Comparison of ENCODE assay signal across 27 cellular contexts in the genomic region with DNA sequence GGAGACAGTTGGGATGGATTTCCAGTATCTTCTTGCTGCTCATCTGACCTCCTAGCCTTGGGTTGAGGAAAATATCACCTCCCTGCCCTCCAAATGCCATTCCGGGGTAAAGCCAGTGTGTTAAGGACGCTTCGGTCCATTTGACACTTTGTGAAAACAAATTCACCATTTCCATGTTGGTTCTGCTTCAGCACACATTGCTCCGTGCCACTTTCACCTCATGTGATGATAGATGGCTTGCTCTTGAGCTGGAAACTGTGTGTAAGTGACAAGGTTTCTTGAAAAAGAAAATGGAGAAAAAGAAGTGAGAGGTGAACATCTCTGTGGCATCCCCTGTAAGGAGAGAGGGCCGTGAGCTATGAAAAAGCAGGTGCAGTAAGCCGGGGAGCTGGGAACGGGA.
DNase-seq lines count a peak whose midpoint lies in the region; ATAC-seq, FAIRE-seq and TF ChIP-seq lines count a peak whose summit lies in the region.
"Had no signal": no experiment of that assay in that cellular context is flagged by ENCODE, and none has a peak within 500 bp of the region (broad histone marks: within the 10 kb centered on the region; RNA-seq: fewer than 3 reads in every experiment).

No MANE protein-coding gene starts in this region.

- no peak overlapping the region for H2AK5ac ChIP-seq in mesendoderm (ENCODE audit: low read length)

- H3K79me2 ChIP-seq in mesendoderm (ENCODE audit: control insufficient read depth, insufficient read depth, low read length) = no peaks in the 10 kb centered on the region

- H3K4me1 ChIP-seq in left ventricle myocardium inferior (peaks cover 5% of the 10 kb centered on the region), thyroid gland (peaks cover 11 to 15% of the 10 kb centered on the region in 2 donors), mesendoderm (ENCODE audit: control insufficient read depth, low read depth, low read length) (no peaks in the 10 kb centered on the region)
- H3K4me1 ChIP-seq: BE2C; BLaER1 treated with 17β-estradiol and CSF1 and Interleukin-3, amounts not matched to agents 10 nM and 100 nM had no signal

- 45 to 50% methylated on average over 7 of the region's 7 CpGs for WGBS in thyroid gland, 2 donors
- WGBS in mesendoderm (ENCODE audit: extremely low coverage, insufficient coverage, low lambda C conversion rate) = no CpG with 5 or more reads among the region's 7 CpGs

- H3K79me1 ChIP-seq in mesendoderm (ENCODE audit: low read length) = no peaks in the 10 kb centered on the region

- H3K27me3 ChIP-seq in left ventricle myocardium inferior (ENCODE audit: low read depth) = no peaks in the 10 kb centered on the region
- H3K27me3 ChIP-seq in thyroid gland = no peaks in the 10 kb centered on the region
- H3K27me3 ChIP-seq in mesendoderm (ENCODE audit: insufficient read depth, low read length, poor library complexity) = no peaks in the 10 kb centered on the region
- H3K27me3 ChIP-seq: BE2C; BLaER1 treated with 17β-estradiol and CSF1 and Interleukin-3, amounts not matched to agents 10 nM and 100 nM had no signal

- H3K36me3 Mint-ChIP-seq in nephron progenitor cell (ENCODE audit: low read depth) = no peaks in the 10 kb centered on the region
- H3K36me3 Mint-ChIP-seq: CD14-positive monocyte; CD8-positive, alpha-beta memory T cell had no signal

- H4K5ac ChIP-seq in mesendoderm (ENCODE audit: low read length) = no peak overlapping the region

- H3K4me2 ChIP-seq in mesendoderm (ENCODE audit: low read length) = no peak overlapping the region
- H3K4me2 ChIP-seq: A549; BLaER1 treated with 17β-estradiol and CSF1 and Interleukin-3, amounts not matched to agents 10 nM and 100 nM had no signal

- peaks cover 3% of the 10 kb centered on the region for H3K27me3 Mint-ChIP-seq in nephron progenitor cell (ENCODE audit: low read depth, poor library complexity)

- peaks cover 39% of the 10 kb centered on the region for H3K4me1 Mint-ChIP-seq in nephron progenitor cell
- H3K4me1 Mint-ChIP-seq: CD14-positive monocyte; CD8-positive, alpha-beta memory T cell had no signal

- H3K56ac ChIP-seq in mesendoderm (ENCODE audit: low read length) = no peak overlapping the region

- intact Hi-C loops in left ventricle myocardium inferior (cut with micrococcal nuclease) (no loop called here), Right ventricle myocardium superior (cut with DNase I) (no loop called here), thyroid gland (cut with DNase I) (no loop called here)

- no peak overlapping the region for H2BK120ac ChIP-seq in mesendoderm (ENCODE audit: low read depth, low read length)

- H3K9me3 ChIP-seq in left ventricle myocardium inferior (replicated peaks) = no peaks in the 10 kb centered on the region
- H3K9me3 ChIP-seq in thyroid gland = no peaks in the 10 kb centered on the region
- H3K9me3 ChIP-seq: A549; BE2C; BLaER1 treated with 17β-estradiol and CSF1 and Interleukin-3, amounts not matched to agents 10 nM and 100 nM had no signal

- H3K23ac ChIP-seq in mesendoderm (ENCODE audit: low read length) = no peak overlapping the region

- no peak overlapping the region for H3K4me3 Mint-ChIP-seq in nephron progenitor cell
- H3K4me3 Mint-ChIP-seq: CD14-positive monocyte; CD4-positive, alpha-beta T cell; CD8-positive, alpha-beta memory T cell had no signal

- H3K27ac ChIP-seq in left ventricle myocardium inferior (replicated peaks) = peak overlapping the region; percentile 16
- peak overlapping the region; percentile 34 to 58 (median 56) for H3K27ac ChIP-seq in thyroid gland
- H3K27ac ChIP-seq in mesendoderm (ENCODE audit: low read depth, low read length) = no peak overlapping the region
- H3K27ac ChIP-seq: BLaER1 treated with 17β-estradiol and CSF1 and Interleukin-3, amounts not matched to agents 10 nM and 100 nM had no signal

- no peaks in the 10 kb centered on the region for H3K36me3 ChIP-seq in left ventricle myocardium inferior
- no peaks in the 10 kb centered on the region for H3K36me3 ChIP-seq in thyroid gland
- H3K36me3 ChIP-seq in mesendoderm (ENCODE audit: control insufficient read depth, insufficient read depth, low read length) = no peaks in the 10 kb centered on the region
- H3K36me3 ChIP-seq: BE2C; BLaER1 treated with 17β-estradiol and CSF1 and Interleukin-3, amounts not matched to agents 10 nM and 100 nM had no signal

- peak; percentile 5 for FAIRE-seq in islet of Langerhans (lab: Jason Lieb, UNC)
- FAIRE-seq: A549, D721Med, GM12878, GM18507, H54 had no signal

- no peak overlapping the region for H3K4ac ChIP-seq in mesendoderm (ENCODE audit: low read depth, low read length)

- no peak for TF ChIP-seq CTCF in left ventricle myocardium inferior (IDR thresholded peaks at IDR 0.05; ENCODE audit: borderline replicate concordance)
- no peak for TF ChIP-seq CTCF in nephron progenitor cell (IDR thresholded peaks at IDR 0.05)
- no peak for TF ChIP-seq CTCF in thyroid gland (IDR thresholded peaks at IDR 0.05)

- DNase-seq in left ventricle myocardium inferior (no peak), Right ventricle myocardium superior (no peak), nephron progenitor cell (no peak), thyroid gland (peak; percentile 62 to 63), middle frontal gyrus (ENCODE audit: extremely low spot score, low spot score) (no peak), mesendoderm (no peak)
- DNase-seq: 8988T; ACHN; AML-193; BE2C; CD4-positive, alpha-beta T cell; CD8-positive, alpha-beta memory T cell; DMS 273 treated with DMSO at 0.1 percent for 48 hours; DMS79; EL; GDM1; GOT3; HCEC 1CT had no signal

- H3K4me3 ChIP-seq in left ventricle myocardium inferior (no peak overlapping the region), thyroid gland (replicated peaks in 1 of 3) (no peak overlapping the region), mesendoderm (ENCODE audit: low read length) (no peak overlapping the region)
- H3K4me3 ChIP-seq: A549; BLaER1 treated with 17β-estradiol and CSF1 and Interleukin-3, amounts not matched to agents 10 nM and 100 nM; GM12878 had no signal

- H4K8ac ChIP-seq in mesendoderm (ENCODE audit: low read depth, low read length) = no peak overlapping the region

- H3K18ac ChIP-seq in mesendoderm (ENCODE audit: low read length) = no peak overlapping the region

- peak overlapping the region; percentile 84 for H3K27ac Mint-ChIP-seq in nephron progenitor cell
- H3K27ac Mint-ChIP-seq: CD14-positive monocyte; CD4-positive, alpha-beta T cell; CD8-positive, alpha-beta memory T cell had no signal

- no peak for TF ChIP-seq POLR2A in thyroid gland (IDR thresholded peaks at IDR 0.05)

- H3K9me3 Mint-ChIP-seq in nephron progenitor cell = no peaks in the 10 kb centered on the region
- H3K9me3 Mint-ChIP-seq: CD4-positive, alpha-beta T cell; CD8-positive, alpha-beta memory T cell had no signal

- no peak overlapping the region for H2BK5ac ChIP-seq in mesendoderm (ENCODE audit: low read length)

- H3K9ac ChIP-seq in mesendoderm (ENCODE audit: low read length) = no peak overlapping the region
- H3K9ac ChIP-seq: BLaER1 treated with 17β-estradiol and CSF1 and Interleukin-3, amounts not matched to agents 10 nM and 100 nM had no signal

- no peak overlapping the region for H2BK15ac ChIP-seq in mesendoderm (replicated peaks; ENCODE audit: low read depth)

- ATAC-seq in Right ventricle myocardium superior (ENCODE audit: poor library complexity) (no peak), GM18502 (IDR thresholded peaks at IDR 0.05; ENCODE audit: poor library complexity, unreplicated experiment) (no peak)
- ATAC-seq: GM12878 had no signal

Comparison
In these comparisons a context has a peak if more than half of its experiments do, and no peak if none do; other contexts are left out.
1. DNase-seq: peak in thyroid gland (2 of 2); none in left ventricle myocardium inferior (single experiment), Right ventricle myocardium superior (single experiment), nephron progenitor cell (single experiment), middle frontal gyrus (single experiment) and mesendoderm (single experiment).